In genomic region chr12:51389302-51389999, GRCh38 we compare ENCODE assay signal across 9 cellular contexts. TPM values are rescaled to one million over a fixed set of nuclear protein-coding genes. Genes with fewer than 3 reads are reported as not detected.
DNase-seq lines count a peak whose midpoint lies in the region; ATAC-seq, FAIRE-seq and TF ChIP-seq lines count a peak whose summit lies in the region.
"Had no signal": no experiment of that assay in that cellular context is flagged by ENCODE, and none has a peak within 500 bp of the region (broad histone marks: within the 10 kb centered on the region; RNA-seq: fewer than 3 reads in every experiment).

No MANE protein-coding gene starts in this region.

- H3K27me3 Mint-ChIP-seq in natural killer cell (ENCODE audit: low read depth in 2 of 2), result no peaks in the 10 kb centered on the region

- H3K27ac ChIP-seq in breast epithelium, result peak overlapping the region; percentile 65 to 66
- no peak overlapping the region for H3K27ac ChIP-seq in effector memory CD4-positive, alpha-beta T cell (ENCODE audit: insufficient read depth, low read length, poor library complexity, severe bottlenecking)

- no peaks in the 10 kb centered on the region for H3K9me3 Mint-ChIP-seq in natural killer cell

- H3K4me1 Mint-ChIP-seq in natural killer cell, result peaks cover 76 to 86% of the 10 kb centered on the region in 2 donors

- H3K4me3 Mint-ChIP-seq in natural killer cell, result peak overlapping the region; percentile 31

- TF ChIP-seq CTCF in NB4 (IDR thresholded peaks at IDR 0.05; ENCODE audit: low read depth, low read length) (no peak), breast epithelium (IDR thresholded peaks at IDR 0.05) (no peak), natural killer cell (IDR thresholded peaks at IDR 0.05) (no peak), D721Med (IDR thresholded peaks at IDR 0.05; ENCODE audit: insufficient read depth, missing control alignments) (no peak)

- TF ChIP-seq POLR2A in GM12892 (IDR thresholded peaks at IDR 0.05; ENCODE audit: low read depth, low read length), result no peak
- no peak for TF ChIP-seq POLR2A in NB4 (IDR thresholded peaks at IDR 0.05; ENCODE audit: extremely low read depth, insufficient read length)
- TF ChIP-seq POLR2A in breast epithelium (IDR thresholded peaks at IDR 0.05), result no peak

- peak overlapping the region; percentile 89 to 94 for H3K27ac Mint-ChIP-seq in natural killer cell

- H3K36me3 Mint-ChIP-seq in natural killer cell, result no peaks in the 10 kb centered on the region

- H3K36me3 ChIP-seq in breast epithelium, result no peaks in the 10 kb centered on the region
- no peaks in the 10 kb centered on the region for H3K36me3 ChIP-seq in effector memory CD4-positive, alpha-beta T cell (ENCODE audit: control insufficient read depth, insufficient read depth, low read length)

- FAIRE-seq in GM12892 (lab: Jason Lieb, UNC) (peak; percentile 80), D721Med (lab: Jason Lieb, UNC) (no peak)

- H3K4me3 ChIP-seq in NB4 (ENCODE audit: low read depth, low read length), result no peak overlapping the region
- H3K4me3 ChIP-seq in breast epithelium, result peak overlapping the region in 1 of 3 donors; percentile 8
- H3K4me3 ChIP-seq in effector memory CD4-positive, alpha-beta T cell (ENCODE audit: insufficient read depth, low read depth, low read length, poor library complexity, severe bottlenecking), result no peak overlapping the region

- intact Hi-C loops in breast epithelium (cut with DNase I; ENCODE audit: low total_unique reads), result no loop called here
- intact Hi-C loops in natural killer cell (cut with micrococcal nuclease), result no loop called here

- H3K27me3 ChIP-seq in breast epithelium, result no peaks in the 10 kb centered on the region
- no peaks in the 10 kb centered on the region for H3K27me3 ChIP-seq in effector memory CD4-positive, alpha-beta T cell (replicated peaks; ENCODE audit: control insufficient read depth, insufficient read depth, low read length, poor library complexity, severe bottlenecking)

- no peak for DNase-seq in GM12892 (ENCODE audit: insufficient read length)
- peak; percentile 59 for DNase-seq in NB4 (ENCODE audit: low read depth)
- DNase-seq in breast epithelium (ENCODE audit: low spot score in 2 of 2), result no peak
- no peak for DNase-seq in natural killer cell
- no peak for DNase-seq in Ammon's horn (ENCODE audit: low spot score)
- no peak for DNase-seq in SW 1271 (lab: John Stamatoyannopoulos, UW)
- DNase-seq in D721Med (ENCODE audit: insufficient read length, low spot score), result no peak
- DNase-seq in effector memory CD4-positive, alpha-beta T cell, result no peak

- no peak for ATAC-seq in natural killer cell
- ATAC-seq: left lobe of liver had no signal

- H3K4me1 ChIP-seq in breast epithelium, result peaks cover 0 to 4% of the 10 kb centered on the region in 2 donors
- H3K4me1 ChIP-seq in effector memory CD4-positive, alpha-beta T cell (ENCODE audit: control insufficient read depth, insufficient read depth, low read length, poor library complexity, severe bottlenecking), result peaks cover 41% of the 10 kb centered on the region

- no peaks in the 10 kb centered on the region for H3K9me3 ChIP-seq in breast epithelium
- H3K9me3 ChIP-seq in effector memory CD4-positive, alpha-beta T cell (ENCODE audit: control insufficient read depth, low read length), result no peaks in the 10 kb centered on the region

RNA-seq across cellular contexts. Expression of gene GALNT6, which starts 1.8 kb away (rescaled TPM):
- polyA plus RNA-seq in GM12892 (2012; ENCODE audit: missing spikeins), result 12.4 TPM
- total RNA-seq in breast epithelium (10 to 100 TPM in 2 of 3 donors, 1 to 10 TPM in 1; 5.8 to 55.8 (median 48.2) TPM), natural killer cell (10 to 100 TPM; 19.3 to 38.5 (median 33.9) TPM)

RNA-seq across cellular contexts. Expression of gene SLC4A8, which starts 35.2 kb away (rescaled TPM):
- 1.8 TPM for polyA plus RNA-seq in GM12892 (2012; ENCODE audit: missing spikeins)
- total RNA-seq in breast epithelium, result 1 to 10 TPM in 2 of 3 donors, under 1 TPM in 1; 0.64 to 8.3 (median 6.2) TPM
- 10 to 100 TPM in 2 of 3 donors, 1 to 10 TPM in 1; 9.8 to 19.2 (median 13.6) TPM for total RNA-seq in natural killer cell

RNA-seq across cellular contexts. Expression of gene CELA1, which starts 43.0 kb away (rescaled TPM):
- polyA plus RNA-seq in GM12892 (2012; ENCODE audit: missing spikeins), result not detected
- total RNA-seq in breast epithelium (not detected), natural killer cell (under 1 TPM in 2 of 3 donors, not detected in 1; 0.53 to 0.66 TPM)
- total RNA-seq: left lobe of liver had no signal
